Comparison of ENCODE assay signal across 16 cellular contexts in the genomic region with DNA sequence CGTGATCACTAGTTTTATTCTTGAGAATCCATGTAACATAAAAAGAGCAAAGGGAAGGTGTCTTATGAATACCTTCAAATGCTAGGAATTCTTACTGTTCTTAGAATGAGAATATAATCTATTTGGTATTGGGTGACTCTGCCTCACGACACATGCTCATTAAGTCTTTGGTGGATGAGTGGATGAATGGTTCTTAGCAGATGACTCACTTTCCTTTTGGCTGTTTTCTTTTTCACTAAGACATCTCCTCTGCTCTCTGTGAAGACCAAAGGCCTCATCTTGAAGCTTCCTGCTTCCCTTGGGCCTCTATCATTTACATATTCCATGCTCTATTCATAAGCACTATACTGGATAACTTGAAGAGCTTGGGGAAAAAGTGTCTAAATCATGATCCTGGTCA.
DNase-seq lines count a peak whose midpoint lies in the region; ATAC-seq and TF ChIP-seq lines count a peak whose summit lies in the region.
"Had no signal": no experiment of that assay in that cellular context is flagged by ENCODE, and none has a peak within 500 bp of the region (broad histone marks: within the 10 kb centered on the region; RNA-seq: fewer than 3 reads in every experiment).

No MANE protein-coding gene starts in this region.

- no peaks in the 10 kb centered on the region for H3K9me2 ChIP-seq in Loucy (replicated peaks; ENCODE audit: low read depth, low read length)

- H3K79me2 ChIP-seq in Loucy (ENCODE audit: insufficient read depth, low read length) (no peaks in the 10 kb centered on the region), mammary epithelial cell (ENCODE audit: insufficient read depth, low read length) (no peaks in the 10 kb centered on the region)

- no peak overlapping the region for H3K9ac ChIP-seq in Loucy (ENCODE audit: low read depth, low read length, poor library complexity, severe bottlenecking)
- no peak overlapping the region for H3K9ac ChIP-seq in mammary epithelial cell (ENCODE audit: insufficient read depth, low read length)

- TF ChIP-seq CTCF in Loucy (conservative IDR thresholded peaks at IDR 0.05; ENCODE audit: low read length) = no peak
- TF ChIP-seq CTCF in mammary epithelial cell (conservative IDR thresholded peaks at IDR 0.05 in 1 of 2, IDR thresholded peaks at IDR 0.05 in 1 of 2; ENCODE audit: extremely low read depth in 1 of 2, insufficient read depth in 1 of 2, low read depth in 1 of 2, low read length in 2 of 2) = no peak
- no peak for TF ChIP-seq CTCF in left lung (IDR thresholded peaks at IDR 0.05)
- no peak for TF ChIP-seq CTCF in ovary (IDR thresholded peaks at IDR 0.05)

- H3K27me3 ChIP-seq in Loucy (ENCODE audit: insufficient read depth, low read length, poor library complexity, severe bottlenecking) (no peaks in the 10 kb centered on the region), mammary epithelial cell (ENCODE audit: insufficient read depth, low read length) (no peaks in the 10 kb centered on the region), left lung (no peaks in the 10 kb centered on the region), ovary (no peaks in the 10 kb centered on the region)
- H3K27me3 ChIP-seq: adrenal gland, right atrium auricular region, uterus had no signal

- H3K4me1 ChIP-seq in Loucy (ENCODE audit: insufficient read depth, low read length, poor library complexity, severe bottlenecking) (no peaks in the 10 kb centered on the region), mammary epithelial cell (ENCODE audit: insufficient read depth, low read length) (peaks cover 9% of the 10 kb centered on the region), left lung (no peaks in the 10 kb centered on the region), ovary (ENCODE audit: insufficient read depth) (no peaks in the 10 kb centered on the region)
- H3K4me1 ChIP-seq: adrenal gland, right atrium auricular region, uterus had no signal

- intact Hi-C loops in mammary epithelial cell (cut with micrococcal nuclease) = no loop called here
- intact Hi-C loops in left lung (cut with DNase I) = no loop called here
- intact Hi-C loops in Right ventricle myocardium inferior (cut with DNase I) = no loop called here
- intact Hi-C loops in ovary (cut with DNase I) = no loop called here

- H3K9me3 ChIP-seq in Loucy (ENCODE audit: insufficient read depth, low read depth, low read length) (peaks cover 7% of the 10 kb centered on the region), mammary epithelial cell (replicated peaks; ENCODE audit: insufficient read depth, low read length) (no peaks in the 10 kb centered on the region), left lung (peaks cover 0 to 5% of the 10 kb centered on the region in 2 donors), ovary (no peaks in the 10 kb centered on the region)
- H3K9me3 ChIP-seq: uterus had no signal

- WGBS in mammary epithelial cell (ENCODE audit: low coverage, missing lambda C conversion rate) = 54% methylated on average over 2 of the region's 2 CpGs
- 88 to 100% (median 94%) methylated on average over 2 of the region's 2 CpGs for WGBS in ovary, 3 donors

- TF ChIP-seq EP300 in ovary (IDR thresholded peaks at IDR 0.05) = no peak

- H4K20me1 ChIP-seq in Loucy (ENCODE audit: insufficient read depth, low read length, poor library complexity, severe bottlenecking) (no peaks in the 10 kb centered on the region), mammary epithelial cell (ENCODE audit: insufficient read depth, low read length) (no peaks in the 10 kb centered on the region)

- H3K36me3 ChIP-seq in Loucy (ENCODE audit: insufficient read depth, low read length) (no peaks in the 10 kb centered on the region), mammary epithelial cell (ENCODE audit: insufficient read depth, low read length) (no peaks in the 10 kb centered on the region), left lung (no peaks in the 10 kb centered on the region), ovary (no peaks in the 10 kb centered on the region)
- H3K36me3 ChIP-seq: adrenal gland, right atrium auricular region, uterus had no signal

- H3K27ac ChIP-seq in mammary epithelial cell (ENCODE audit: insufficient read depth, low read depth, low read length) (no peak overlapping the region), left lung (no peak overlapping the region), ovary (no peak overlapping the region)
- H3K27ac ChIP-seq: adrenal gland, right atrium auricular region, uterus had no signal

- dilution Hi-C loops in mammary epithelial cell (cut with HindIII; ENCODE audit: low sequenced_read_pairs) = no loop called here

- TF ChIP-seq POLR2A in ovary (IDR thresholded peaks at IDR 0.05) = no peak

- no peaks in the 10 kb centered on the region for H3F3A ChIP-seq in Loucy (ENCODE audit: low read depth)

- no TSS peak for BruUV-seq in mammary epithelial cell (replicated peaks; lab: Mats Ljungman, UMichigan)

- peak; percentile 13 for DNase-seq in Caki2 (ENCODE audit: low read depth)
- DNase-seq in mammary epithelial cell = peak; percentile 50
- no peak for DNase-seq in left lung
- DNase-seq in Right ventricle myocardium inferior (ENCODE audit: missing footprints) = no peak
- no peak for DNase-seq in ovary
- DNase-seq: activated CD4-positive, alpha-beta T cell treated with anti-CD3 and anti-CD28 coated beads, Interleukin-2, amount 10 ng/mL, durations not matched to agents 24 days and 14 days; activated T-cell treated with anti-CD3 and anti-CD28 coated beads, Interleukin-2, amount 50 U/mL, for 24 hours; adrenal gland; left colon; stimulated activated CD4-positive, alpha-beta T cell treated with anti-CD3 and anti-CD28 coated beads, Interleukin-4, amount 100 ng/mL, for 24 hours; uterus had no signal

- H3K4me3 ChIP-seq in Loucy (ENCODE audit: low read length, poor library complexity, severe bottlenecking) (no peak overlapping the region), mammary epithelial cell (replicated peaks in 1 of 3; ENCODE audit: insufficient read depth in 1 of 3, low read depth in 2 of 3, low read length in 3 of 3) (no peak overlapping the region), left lung (no peak overlapping the region), ovary (no peak overlapping the region)
- H3K4me3 ChIP-seq: adrenal gland, right atrium auricular region, uterus had no signal

- H3K4me2 ChIP-seq in Loucy (ENCODE audit: low read depth, low read length, poor library complexity, severe bottlenecking) = no peak overlapping the region
- H3K4me2 ChIP-seq in mammary epithelial cell (ENCODE audit: insufficient read depth, low read depth, low read length) = no peak overlapping the region

- in situ Hi-C loops in Caki2 (cut with HindIII; ENCODE audit: low pct_unique_long_range_greater_than_20kb, low sequenced_read_pairs) = no loop called here
- in situ Hi-C loops in mammary epithelial cell (cut with MboI; ENCODE audit: low sequenced_read_pairs in 2 of 2) = no loop called here

- peak; percentile 44 for ATAC-seq in left lung
- ATAC-seq in HG03571 (IDR thresholded peaks at IDR 0.05; ENCODE audit: unreplicated experiment) = no peak
- no peak for ATAC-seq in Right ventricle myocardium inferior
- ATAC-seq in HG02870 (IDR thresholded peaks at IDR 0.05; ENCODE audit: unreplicated experiment) = no peak
- ATAC-seq: left colon; stimulated activated effector memory CD8-positive, alpha-beta T cell treated with anti-CD3 and anti-CD28 coated beads, Interleukin-12 subunit alpha, Interleukin-12 subunit beta, amount 100 ng/mL, for 72 hours had no signal

- CTCF ChIA-PET in mammary epithelial cell (lab: Charles Lee; ENCODE audit: low non-redundant PET) = no interaction called here

- H2AFZ ChIP-seq in Loucy (ENCODE audit: low read length) = 0 out of 2 replicates have a peak overlapping the region, but pooled peaks have one; percentile 22
- H2AFZ ChIP-seq in mammary epithelial cell (ENCODE audit: low read depth, low read length) = peak overlapping the region; percentile 27

Comparison
In these comparisons a context has a peak if more than half of its experiments do, and no peak if none do; other contexts are left out.
1. DNase-seq: peak in Caki2 (single experiment) and mammary epithelial cell (single experiment); none in left lung (0 of 2), Right ventricle myocardium inferior (single experiment) and ovary (0 of 5).